25 cellular contexts compared by ENCODE assay signal in genomic region chr3:35616346-35616745, GRCh38. TPM values are rescaled to one million over a fixed set of nuclear protein-coding genes. Genes with fewer than 3 reads are reported as not detected.
DNase-seq lines count a peak whose midpoint lies in the region; FAIRE-seq and TF ChIP-seq lines count a peak whose summit lies in the region.
"Had no signal": no experiment of that assay in that cellular context is flagged by ENCODE, and none has a peak within 500 bp of the region (broad histone marks: within the 10 kb centered on the region; RNA-seq: fewer than 3 reads in every experiment).

No MANE protein-coding gene starts in this region.

- H4K20me1 ChIP-seq in hepatocyte (ENCODE audit: insufficient read depth, poor library complexity, severe bottlenecking): no peaks in the 10 kb centered on the region

- CTCF ChIA-PET in RWPE1 (lab: Yijun Ruan, JAX): no interaction called here

- no peaks in the 10 kb centered on the region for H3K4me1 ChIP-seq in hepatocyte (ENCODE audit: insufficient read depth)

- H2AFZ ChIP-seq in hepatocyte: no peak overlapping the region

- 51% methylated on average over 3 of the region's 3 CpGs for WGBS in hepatocyte (ENCODE audit: low lambda C conversion rate, missing lambda C conversion rate)

- no peak overlapping the region for H3K27ac ChIP-seq in hepatocyte
- H3K27ac ChIP-seq in RWPE1: no peak overlapping the region
- H3K27ac ChIP-seq: HL-60, SK-N-MC had no signal

- FAIRE-seq in RCC 7860 (lab: Jason Lieb, UNC): no peak
- FAIRE-seq: GM18507, K562 had no signal

- no peak overlapping the region for H3K4me2 ChIP-seq in hepatocyte

- DNase-seq in HT1080 (ENCODE audit: low read depth) (peak; percentile 12), RCC 7860 (ENCODE audit: low spot score) (peak; percentile 25), hepatocyte (ENCODE audit: low spot score) (peak; percentile 17), SK-N-DZ (ENCODE audit: low spot score) (no peak), iPS-NIHi11 (ENCODE audit: low spot score) (no peak), RWPE1 (ENCODE audit: low spot score) (no peak)
- DNase-seq in activated CD4-positive, alpha-beta T cell treated with anti-CD3 and anti-CD28 coated beads for 48 hours: no peak
- DNase-seq: Calu3; DND-41; Kasumi-1; MM.1S; NCI-H2029 treated with DMSO at 0.1 percent for 48 hours; NCI-H446 treated with DMSO at 0.1 percent for 48 hours; NCI-H526; NCI-H82; NK-92 treated with Interleukin-12 subunit alpha and Interleukin-12 subunit beta, amount 100 ng/mL, for 24 hours; SHP77 treated with DMSO at 0.1 percent for 48 hours; SW 1271 had no signal

- H3K9me2 ChIP-seq in hepatocyte (replicated peaks; ENCODE audit: insufficient read depth): no peaks in the 10 kb centered on the region

- no peak for TF ChIP-seq CTCF in hepatocyte (IDR thresholded peaks at IDR 0.05; ENCODE audit: poor library complexity)
- no peak for TF ChIP-seq CTCF in RWPE1 (conservative IDR thresholded peaks at IDR 0.05; ENCODE audit: low read depth)

- H3K79me2 ChIP-seq in hepatocyte: no peaks in the 10 kb centered on the region

- no peaks in the 10 kb centered on the region for H3K27me3 ChIP-seq in hepatocyte

- POLR2A ChIA-PET in RWPE1 (lab: Yijun Ruan, JAX; ENCODE audit: low non-redundant PET): no interaction called here

- H3K36me3 ChIP-seq in hepatocyte (replicated peaks; ENCODE audit: insufficient read depth, low read depth): no peaks in the 10 kb centered on the region

- H3K4me3 ChIP-seq in hepatocyte: no peak overlapping the region
- H3K4me3 ChIP-seq: K562, SK-N-MC had no signal

- no peaks in the 10 kb centered on the region for H3K9me3 ChIP-seq in hepatocyte (ENCODE audit: low read depth)

RNA-seq across cellular contexts. Expression of gene ARPP21, which starts 23.0 kb away (rescaled TPM):
- total RNA-seq in HT1080 (2014; rRNA removed; shearing (Covaris generic)): not detected in 2 replicates
- polyA plus RNA-seq in HT1080 (2015; cell fraction: cytosol; rRNA removed): 0.07 TPM in 1 of 2 replicates, not detected in the other
- 0.22 TPM in 1 of 2 replicates, not detected in the other for polyA plus RNA-seq in HT1080 (2015; cell fraction: nucleus; rRNA removed)
- total RNA-seq in hepatocyte: not detected in 2 replicates
- 0.19 TPM in 1 of 2 replicates, not detected in the other for polyA plus RNA-seq in hepatocyte
- polyA plus RNA-seq in SK-N-DZ (2014; cell fraction: cytosol; rRNA removed): 0.14 TPM in 1 of 2 replicates, not detected in the other
- polyA plus RNA-seq in SK-N-DZ (2014; cell fraction: nucleus; rRNA removed): 0.13 and 1.7 TPM in 2 replicates
- total RNA-seq: A673, B cell, Calu3, HT-29, K562 had no signal
- polyA plus RNA-seq: K562 had no signal

Comparison
In these comparisons a context has a peak if more than half of its experiments do, and no peak if none do; other contexts are left out.
1. DNase-seq: peak in HT1080 (single experiment), RCC 7860 (single experiment) and hepatocyte (single experiment); none in SK-N-DZ (single experiment), iPS-NIHi11 (single experiment), activated CD4-positive, alpha-beta T cell treated with anti-CD3 and anti-CD28 coated beads for 48 hours (single experiment) and RWPE1 (single experiment).